8 cellular contexts compared by ENCODE assay signal in genomic region chr6:119349041-119349340, GRCh38. TPM values are rescaled to one million over a fixed set of nuclear protein-coding genes. Genes with fewer than 3 reads are reported as not detected.
A peak's percentile ranks its signal among the peaks of the same experiment; 100 is the strongest.
DNase-seq lines count a peak whose midpoint lies in the region; ATAC-seq and TF ChIP-seq lines count a peak whose summit lies in the region.

No MANE protein-coding gene starts in this region.

- peak overlapping the region; percentile 88 for H3K27ac Mint-ChIP-seq in CD8-positive, alpha-beta T cell

- POLR2A ChIA-PET in CD8-positive, alpha-beta T cell (lab: Charles Lee) = interaction anchor here (2.8 to 3.2 kb wide), 2 partner anchors 26 to 35 kb away, joined by 13 to 24 read pairs; no protein-coding TSS in a partner anchor

- peak overlapping the region; percentile 67 for H3K27ac ChIP-seq in CD8-positive, alpha-beta T cell (ENCODE audit: low read depth, low read length)
- peak overlapping the region; percentile 94 to 98 (median 96) for H3K27ac ChIP-seq in Peyer's patch
- H3K27ac ChIP-seq in esophagus squamous epithelium = peak overlapping the region; percentile 90 to 96 (median 92)

- H3K27me3 Mint-ChIP-seq in CD8-positive, alpha-beta T cell (ENCODE audit: low read depth) = no peaks in the 10 kb centered on the region

- H3K4me3 Mint-ChIP-seq in CD8-positive, alpha-beta T cell = peak overlapping the region; percentile 90

- WGBS in esophagus squamous epithelium, 2 donors = 0% methylated on average over 11 of the region's 34 CpGs; no CpG with 5 or more reads in 1 of the 2 donors

- H3K9me3 ChIP-seq in CD8-positive, alpha-beta T cell (ENCODE audit: low read length) = no peaks in the 10 kb centered on the region
- no peaks in the 10 kb centered on the region for H3K9me3 ChIP-seq in Peyer's patch
- no peaks in the 10 kb centered on the region for H3K9me3 ChIP-seq in esophagus squamous epithelium

- CTCF ChIA-PET in CD8-positive, alpha-beta T cell (lab: Charles Lee) = interaction anchor here (4.0 kb wide), 1 partner anchor 15 kb away, joined by 33 read pairs; no protein-coding TSS in a partner anchor

- peaks cover 8% of the 10 kb centered on the region for H3K36me3 Mint-ChIP-seq in CD8-positive, alpha-beta T cell

- peaks cover 50% of the 10 kb centered on the region for H3K4me1 Mint-ChIP-seq in CD8-positive, alpha-beta T cell (ENCODE audit: low read depth)

- TF ChIP-seq POLR2A in Peyer's patch (IDR thresholded peaks at IDR 0.05) (no peak), esophagus squamous epithelium (IDR thresholded peaks at IDR 0.05) (no peak)

- no peaks in the 10 kb centered on the region for H3K36me3 ChIP-seq in CD8-positive, alpha-beta T cell (ENCODE audit: insufficient read depth, low read length)
- H3K36me3 ChIP-seq in Peyer's patch (no peaks in the 10 kb centered on the region), esophagus squamous epithelium (no peaks in the 10 kb centered on the region)

- H3K27me3 ChIP-seq in CD8-positive, alpha-beta T cell (ENCODE audit: insufficient read depth, low read length) = no peaks in the 10 kb centered on the region
- H3K27me3 ChIP-seq in Peyer's patch (no peaks in the 10 kb centered on the region), esophagus squamous epithelium (peaks cover 0 to 5% (median 0%) of the 10 kb centered on the region in 4 donors)

- H3K4me3 ChIP-seq in CD8-positive, alpha-beta T cell (ENCODE audit: low read depth, low read length) = peak overlapping the region; percentile 91
- H3K4me3 ChIP-seq in Peyer's patch (peak overlapping the region; percentile 79 to 98 (median 92)), esophagus squamous epithelium (peak overlapping the region; percentile 72 to 97 (median 90))

- no peak for DNase-seq in CD8-positive, alpha-beta T cell
- DNase-seq in Peyer's patch = no peak
- no peak for DNase-seq in esophagus squamous epithelium (lab: John Stamatoyannopoulos, UW)
- DNase-seq in omental fat pad (ENCODE audit: low spot score) = no peak
- DNase-seq in NCI-H1436 treated with DMSO at 0.1 percent for 48 hours (lab: John Stamatoyannopoulos, UW) = no peak
- no peak for DNase-seq in NAMALWA (ENCODE audit: low spot score)

- no peak for TF ChIP-seq CTCF in CD8-positive, alpha-beta T cell (IDR thresholded peaks at IDR 0.05)
- TF ChIP-seq CTCF in Peyer's patch (IDR thresholded peaks at IDR 0.05) (no peak), esophagus squamous epithelium (IDR thresholded peaks at IDR 0.05) (no peak), omental fat pad (IDR thresholded peaks at IDR 0.05) (no peak)

- intact Hi-C loops in CD8-positive, alpha-beta T cell (cut with DNase I, micrococcal nuclease) = loop anchor here (1.0 to 10.0 kb wide), 7 partner anchors 26 to 1986 kb away; partner anchors contain the start of genes ASF1A (in 2 of the 2), NUS1 (in 2 of the 2), FAM184A (in 1 of the 2) and GOPC (in 1 of the 2)
- intact Hi-C loops in esophagus squamous epithelium (cut with DNase I) = loop anchor here (10.0 kb wide), 1 partner anchor 204 kb away; no protein-coding TSS in a partner anchor

- no peak for ATAC-seq in CD8-positive, alpha-beta T cell
- ATAC-seq in GM21619 (IDR thresholded peaks at IDR 0.05; ENCODE audit: unreplicated experiment) = peak; percentile 0
- ATAC-seq in omental fat pad (ENCODE audit: low FRiP score) = peak; percentile 5
- no peak for ATAC-seq in GM18868 (IDR thresholded peaks at IDR 0.05; ENCODE audit: unreplicated experiment)

- H3K4me1 ChIP-seq in CD8-positive, alpha-beta T cell (ENCODE audit: insufficient read depth, low read length) = peaks cover 30% of the 10 kb centered on the region
- H3K4me1 ChIP-seq in Peyer's patch (peaks cover 0 to 24% (median 0%) of the 10 kb centered on the region in 4 donors), esophagus squamous epithelium (peaks cover 0 to 76% (median 12%) of the 10 kb centered on the region in 3 donors)

- H3K9me3 Mint-ChIP-seq in CD8-positive, alpha-beta T cell = no peaks in the 10 kb centered on the region

RNA-seq across cellular contexts. Expression of gene MAN1A1, which starts 0.6 kb away (rescaled TPM):
- total RNA-seq in CD8-positive, alpha-beta T cell = 1 to 10 TPM; 8.4 to 8.5 TPM
- total RNA-seq in Peyer's patch (100 to 1,000 TPM in 2 of 4 donors, 10 to 100 TPM in 2; 43.7 to 158 (median 103) TPM), esophagus squamous epithelium (10 to 100 TPM in 2 of 4 donors, 1 to 10 TPM in 2; 6.3 to 92.3 (median 22.4) TPM), omental fat pad (100 to 1,000 TPM; 210 to 247 (median 229) TPM)

Comparison
In these comparisons a context has a peak if more than half of its experiments do, and no peak if none do; other contexts are left out.
1. ATAC-seq: peak in GM21619 (single experiment) and omental fat pad (single experiment); none in CD8-positive, alpha-beta T cell (single experiment) and GM18868 (single experiment).
2. Peak in every context shown above with its lines, with median percentiles within 50 percentile points of each other: H3K27ac ChIP-seq and H3K4me3 ChIP-seq.